In the genomic region with DNA sequence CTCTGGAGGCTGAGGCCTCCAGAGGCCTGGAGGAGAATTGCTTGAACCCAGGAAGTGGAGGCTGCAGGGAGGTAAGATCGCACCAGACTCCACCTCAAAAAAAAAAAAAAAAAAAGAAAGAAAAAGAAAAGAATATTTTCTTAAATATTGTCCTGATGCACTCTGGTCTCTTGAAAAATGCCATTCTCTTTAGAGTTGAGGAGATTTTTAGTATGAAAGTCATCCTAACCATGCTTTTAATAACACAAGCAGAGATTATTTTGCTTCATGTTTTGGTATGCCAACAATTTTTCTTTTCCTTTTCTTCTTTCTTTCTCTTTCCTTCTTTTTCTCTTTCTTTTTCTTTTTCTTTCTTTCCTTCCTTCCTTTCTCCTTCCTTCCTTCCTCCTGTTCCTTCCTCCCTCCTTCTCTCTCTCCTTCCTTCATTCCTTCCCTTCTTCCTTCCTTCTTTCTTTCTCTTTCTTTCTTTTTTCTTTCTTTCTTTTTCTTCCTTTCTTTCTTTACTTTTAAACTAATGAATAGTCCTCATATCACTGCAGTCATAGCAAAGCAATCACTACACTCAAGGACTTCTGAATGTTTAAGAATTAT, we compare ENCODE assay signal across 8 cellular contexts.
"Had no signal": no experiment of that assay in that cellular context is flagged by ENCODE, and none has a peak within 500 bp of the region (broad histone marks: within the 10 kb centered on the region; RNA-seq: fewer than 3 reads in every experiment).

No MANE protein-coding gene starts in this region.

- H3K9ac ChIP-seq: KMS-11 had no signal

- H3K27ac ChIP-seq: HL-60, KMS-11 had no signal

- FAIRE-seq: HTR-8/SVneo had no signal

- H3K4me3 Mint-ChIP-seq: IgD-negative memory B cell had no signal

- H3K36me3 Mint-ChIP-seq: IgD-negative memory B cell had no signal

- DNase-seq: IMR-90, Karpas-422, KBM-7, KG1 had no signal

- H3K4me2 ChIP-seq: KMS-11 had no signal

- H3K27ac Mint-ChIP-seq: IgD-negative memory B cell had no signal

- H3K27me3 Mint-ChIP-seq: IgD-negative memory B cell had no signal
